1 cellular context compared by ENCODE assay signal in the genomic region with DNA sequence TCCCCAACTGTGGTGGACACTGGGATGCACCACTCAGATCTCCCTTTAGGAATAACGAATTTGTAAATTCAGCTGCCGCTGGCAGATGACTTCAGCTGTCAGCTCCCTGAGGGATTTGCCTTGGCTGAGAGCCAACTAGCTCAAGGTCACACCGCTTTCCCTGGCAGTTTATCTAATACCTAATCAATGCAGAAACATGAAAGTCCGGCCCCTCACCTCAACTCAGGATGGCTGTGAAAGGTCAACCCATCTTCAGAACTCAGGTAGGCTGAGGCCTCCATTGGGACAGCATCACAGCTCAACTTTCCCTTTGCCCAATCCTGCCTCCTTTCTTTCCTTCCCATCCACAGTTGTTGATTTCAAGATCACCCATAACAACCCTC.
TF ChIP-seq lines count a peak whose summit lies in the region.

No MANE protein-coding gene starts in this region.

TF ChIP-seq in HepG2, 621 proteins besides CTCF, POLR2A, EP300 and RAD21 (continued from another document and continues in another):
- TF ChIP-seq, protein P1, sequence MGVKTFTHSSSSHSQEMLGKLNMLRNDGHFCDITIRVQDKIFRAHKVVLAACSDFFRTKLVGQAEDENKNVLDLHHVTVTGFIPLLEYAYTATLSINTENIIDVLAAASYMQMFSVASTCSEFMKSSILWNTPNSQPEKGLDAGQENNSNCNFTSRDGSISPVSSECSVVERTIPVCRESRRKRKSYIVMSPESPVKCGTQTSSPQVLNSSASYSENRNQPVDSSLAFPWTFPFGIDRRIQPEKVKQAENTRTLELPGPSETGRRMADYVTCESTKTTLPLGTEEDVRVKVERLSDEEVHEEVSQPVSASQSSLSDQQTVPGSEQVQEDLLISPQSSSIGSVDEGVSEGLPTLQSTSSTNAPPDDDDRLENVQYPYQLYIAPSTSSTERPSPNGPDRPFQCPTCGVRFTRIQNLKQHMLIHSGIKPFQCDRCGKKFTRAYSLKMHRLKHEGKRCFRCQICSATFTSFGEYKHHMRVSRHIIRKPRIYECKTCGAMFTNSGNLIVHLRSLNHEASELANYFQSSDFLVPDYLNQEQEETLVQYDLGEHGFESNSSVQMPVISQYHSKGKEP (CRISPR knock-in tag; IDR thresholded peaks at IDR 0.05): no peak
- TF ChIP-seq ZNF207 (IDR thresholded peaks at IDR 0.05; ENCODE audit: borderline replicate concordance): no peak
- no peak for TF ChIP-seq SAFB2 (CRISPR knock-in tag; IDR thresholded peaks at IDR 0.05; ENCODE audit: borderline replicate concordance, low read depth)
- TF ChIP-seq ZXDC (CRISPR knock-in tag; IDR thresholded peaks at IDR 0.05): no peak
- TF ChIP-seq NR3C1 (CRISPR knock-in tag; IDR thresholded peaks at IDR 0.05): no peak
- no peak for TF ChIP-seq SIN3B (IDR thresholded peaks at IDR 0.05; ENCODE audit: low read length)
- TF ChIP-seq ZNF224 (CRISPR knock-in tag; IDR thresholded peaks at IDR 0.05): no peak
- no peak for TF ChIP-seq JUND (CRISPR knock-in tag; IDR thresholded peaks at IDR 0.05)
- TF ChIP-seq, protein P2, sequence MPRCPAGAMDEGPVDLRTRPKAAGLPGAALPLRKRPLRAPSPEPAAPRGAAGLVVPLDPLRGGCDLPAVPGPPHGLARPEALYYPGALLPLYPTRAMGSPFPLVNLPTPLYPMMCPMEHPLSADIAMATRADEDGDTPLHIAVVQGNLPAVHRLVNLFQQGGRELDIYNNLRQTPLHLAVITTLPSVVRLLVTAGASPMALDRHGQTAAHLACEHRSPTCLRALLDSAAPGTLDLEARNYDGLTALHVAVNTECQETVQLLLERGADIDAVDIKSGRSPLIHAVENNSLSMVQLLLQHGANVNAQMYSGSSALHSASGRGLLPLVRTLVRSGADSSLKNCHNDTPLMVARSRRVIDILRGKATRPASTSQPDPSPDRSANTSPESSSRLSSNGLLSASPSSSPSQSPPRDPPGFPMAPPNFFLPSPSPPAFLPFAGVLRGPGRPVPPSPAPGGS (CRISPR knock-in tag; IDR thresholded peaks at IDR 0.05): no peak
- no peak for TF ChIP-seq ZNF12 (CRISPR knock-in tag; IDR thresholded peaks at IDR 0.05)
- no peak for TF ChIP-seq ZKSCAN5 (CRISPR knock-in tag; IDR thresholded peaks at IDR 0.05)
- no peak for TF ChIP-seq AKAP8 (CRISPR knock-in tag; IDR thresholded peaks at IDR 0.05)
- TF ChIP-seq SATB2 (CRISPR knock-in tag; IDR thresholded peaks at IDR 0.05): no peak
- TF ChIP-seq ZNF512 (CRISPR knock-in tag; IDR thresholded peaks at IDR 0.05): no peak
- TF ChIP-seq ZNF350 (CRISPR knock-in tag; IDR thresholded peaks at IDR 0.05; ENCODE audit: borderline replicate concordance, low read depth): peak; percentile 50; the same call in 1 of the 2 replicates
- no peak for TF ChIP-seq KDM4B (CRISPR knock-in tag; IDR thresholded peaks at IDR 0.05)
- no peak for TF ChIP-seq ZNF34 (CRISPR knock-in tag; IDR thresholded peaks at IDR 0.05; ENCODE audit: borderline replicate concordance)
- no peak for TF ChIP-seq MTF1 (CRISPR knock-in tag; IDR thresholded peaks at IDR 0.05)
- TF ChIP-seq CBX1 (IDR thresholded peaks at IDR 0.05; ENCODE audit: low read depth): no peak
- no peak for TF ChIP-seq XRCC5 (optimal IDR thresholded peaks at IDR 0.05; ENCODE audit: low read length)
- TF ChIP-seq ZNF337 (CRISPR knock-in tag; IDR thresholded peaks at IDR 0.05; ENCODE audit: borderline replicate concordance, low read depth): no peak
- TF ChIP-seq, protein P3, sequence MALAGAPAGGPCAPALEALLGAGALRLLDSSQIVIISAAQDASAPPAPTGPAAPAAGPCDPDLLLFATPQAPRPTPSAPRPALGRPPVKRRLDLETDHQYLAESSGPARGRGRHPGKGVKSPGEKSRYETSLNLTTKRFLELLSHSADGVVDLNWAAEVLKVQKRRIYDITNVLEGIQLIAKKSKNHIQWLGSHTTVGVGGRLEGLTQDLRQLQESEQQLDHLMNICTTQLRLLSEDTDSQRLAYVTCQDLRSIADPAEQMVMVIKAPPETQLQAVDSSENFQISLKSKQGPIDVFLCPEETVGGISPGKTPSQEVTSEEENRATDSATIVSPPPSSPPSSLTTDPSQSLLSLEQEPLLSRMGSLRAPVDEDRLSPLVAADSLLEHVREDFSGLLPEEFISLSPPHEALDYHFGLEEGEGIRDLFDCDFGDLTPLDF (CRISPR knock-in tag; IDR thresholded peaks at IDR 0.05): no peak
- no peak for TF ChIP-seq MAF1 (CRISPR knock-in tag; IDR thresholded peaks at IDR 0.05; ENCODE audit: borderline replicate concordance)
- 0 out of 2 replicates have a peak, but pooled peaks have one; percentile 45 for TF ChIP-seq CHD4 (IDR thresholded peaks at IDR 0.05; ENCODE audit: borderline replicate concordance, low read length)
- no peak for TF ChIP-seq ZKSCAN8 (CRISPR knock-in tag; IDR thresholded peaks at IDR 0.05; ENCODE audit: borderline replicate concordance)
- TF ChIP-seq MYNN (CRISPR knock-in tag; IDR thresholded peaks at IDR 0.05; ENCODE audit: low read depth): no peak
- no peak for TF ChIP-seq TAF15 (IDR thresholded peaks at IDR 0.05; ENCODE audit: low read depth, low read length, poor library complexity, severe bottlenecking)
- no peak for TF ChIP-seq THAP7 (CRISPR knock-in tag; IDR thresholded peaks at IDR 0.05)
- TF ChIP-seq KMT2B (CRISPR knock-in tag; IDR thresholded peaks at IDR 0.05): no peak
- TF ChIP-seq FIP1L1 (IDR thresholded peaks at IDR 0.05; ENCODE audit: borderline replicate concordance, insufficient read depth, low read depth, low read length): no peak
- peak; percentile 63; the same call in 1 of the 2 replicates for TF ChIP-seq FOXJ3 (CRISPR knock-in tag; IDR thresholded peaks at IDR 0.05; ENCODE audit: borderline replicate concordance)
- no peak for TF ChIP-seq ZNF143 (CRISPR knock-in tag; IDR thresholded peaks at IDR 0.05)
- 0 out of 2 replicates have a peak, but pooled peaks have one; percentile 38 for TF ChIP-seq THAP11 (CRISPR knock-in tag; IDR thresholded peaks at IDR 0.05)
- TF ChIP-seq, protein P4, sequence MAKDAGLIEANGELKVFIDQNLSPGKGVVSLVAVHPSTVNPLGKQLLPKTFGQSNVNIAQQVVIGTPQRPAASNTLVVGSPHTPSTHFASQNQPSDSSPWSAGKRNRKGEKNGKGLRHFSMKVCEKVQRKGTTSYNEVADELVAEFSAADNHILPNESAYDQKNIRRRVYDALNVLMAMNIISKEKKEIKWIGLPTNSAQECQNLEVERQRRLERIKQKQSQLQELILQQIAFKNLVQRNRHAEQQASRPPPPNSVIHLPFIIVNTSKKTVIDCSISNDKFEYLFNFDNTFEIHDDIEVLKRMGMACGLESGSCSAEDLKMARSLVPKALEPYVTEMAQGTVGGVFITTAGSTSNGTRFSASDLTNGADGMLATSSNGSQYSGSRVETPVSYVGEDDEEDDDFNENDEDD (CRISPR knock-in tag; IDR thresholded peaks at IDR 0.05; ENCODE audit: borderline replicate concordance): no peak
- no peak for TF ChIP-seq ZNF878 (CRISPR knock-in tag; IDR thresholded peaks at IDR 0.05)
- TF ChIP-seq, protein P5, sequence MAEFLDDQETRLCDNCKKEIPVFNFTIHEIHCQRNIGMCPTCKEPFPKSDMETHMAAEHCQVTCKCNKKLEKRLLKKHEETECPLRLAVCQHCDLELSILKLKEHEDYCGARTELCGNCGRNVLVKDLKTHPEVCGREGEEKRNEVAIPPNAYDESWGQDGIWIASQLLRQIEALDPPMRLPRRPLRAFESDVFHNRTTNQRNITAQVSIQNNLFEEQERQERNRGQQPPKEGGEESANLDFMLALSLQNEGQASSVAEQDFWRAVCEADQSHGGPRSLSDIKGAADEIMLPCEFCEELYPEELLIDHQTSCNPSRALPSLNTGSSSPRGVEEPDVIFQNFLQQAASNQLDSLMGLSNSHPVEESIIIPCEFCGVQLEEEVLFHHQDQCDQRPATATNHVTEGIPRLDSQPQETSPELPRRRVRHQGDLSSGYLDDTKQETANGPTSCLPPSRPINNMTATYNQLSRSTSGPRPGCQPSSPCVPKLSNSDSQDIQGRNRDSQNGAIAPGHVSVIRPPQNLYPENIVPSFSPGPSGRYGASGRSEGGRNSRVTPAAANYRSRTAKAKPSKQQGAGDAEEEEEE (CRISPR knock-in tag; IDR thresholded peaks at IDR 0.05; ENCODE audit: borderline replicate concordance): no peak
- no peak for TF ChIP-seq ZNF800 (CRISPR knock-in tag; IDR thresholded peaks at IDR 0.05)
- TF ChIP-seq ZNF329 (CRISPR knock-in tag; IDR thresholded peaks at IDR 0.05; ENCODE audit: low read depth): no peak
- TF ChIP-seq, protein P6, sequence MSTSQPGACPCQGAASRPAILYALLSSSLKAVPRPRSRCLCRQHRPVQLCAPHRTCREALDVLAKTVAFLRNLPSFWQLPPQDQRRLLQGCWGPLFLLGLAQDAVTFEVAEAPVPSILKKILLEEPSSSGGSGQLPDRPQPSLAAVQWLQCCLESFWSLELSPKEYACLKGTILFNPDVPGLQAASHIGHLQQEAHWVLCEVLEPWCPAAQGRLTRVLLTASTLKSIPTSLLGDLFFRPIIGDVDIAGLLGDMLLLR (CRISPR knock-in tag; IDR thresholded peaks at IDR 0.05): no peak
- TF ChIP-seq NR2F6 (IDR thresholded peaks at IDR 0.05): peak; percentile 78
- peak; percentile 68 for TF ChIP-seq NR2F6 (CRISPR knock-in tag; IDR thresholded peaks at IDR 0.05)
- no peak for TF ChIP-seq GPBP1L1 (CRISPR knock-in tag; IDR thresholded peaks at IDR 0.05)
- TF ChIP-seq ZNF639 (CRISPR knock-in tag; conservative IDR thresholded peaks at IDR 0.05): no peak
- TF ChIP-seq DR1 (CRISPR knock-in tag; IDR thresholded peaks at IDR 0.05): no peak
- no peak for TF ChIP-seq ZMAT5 (CRISPR knock-in tag; IDR thresholded peaks at IDR 0.05; ENCODE audit: borderline replicate concordance, low read depth)
